8 cellular contexts compared by ENCODE assay signal in the genomic region with DNA sequence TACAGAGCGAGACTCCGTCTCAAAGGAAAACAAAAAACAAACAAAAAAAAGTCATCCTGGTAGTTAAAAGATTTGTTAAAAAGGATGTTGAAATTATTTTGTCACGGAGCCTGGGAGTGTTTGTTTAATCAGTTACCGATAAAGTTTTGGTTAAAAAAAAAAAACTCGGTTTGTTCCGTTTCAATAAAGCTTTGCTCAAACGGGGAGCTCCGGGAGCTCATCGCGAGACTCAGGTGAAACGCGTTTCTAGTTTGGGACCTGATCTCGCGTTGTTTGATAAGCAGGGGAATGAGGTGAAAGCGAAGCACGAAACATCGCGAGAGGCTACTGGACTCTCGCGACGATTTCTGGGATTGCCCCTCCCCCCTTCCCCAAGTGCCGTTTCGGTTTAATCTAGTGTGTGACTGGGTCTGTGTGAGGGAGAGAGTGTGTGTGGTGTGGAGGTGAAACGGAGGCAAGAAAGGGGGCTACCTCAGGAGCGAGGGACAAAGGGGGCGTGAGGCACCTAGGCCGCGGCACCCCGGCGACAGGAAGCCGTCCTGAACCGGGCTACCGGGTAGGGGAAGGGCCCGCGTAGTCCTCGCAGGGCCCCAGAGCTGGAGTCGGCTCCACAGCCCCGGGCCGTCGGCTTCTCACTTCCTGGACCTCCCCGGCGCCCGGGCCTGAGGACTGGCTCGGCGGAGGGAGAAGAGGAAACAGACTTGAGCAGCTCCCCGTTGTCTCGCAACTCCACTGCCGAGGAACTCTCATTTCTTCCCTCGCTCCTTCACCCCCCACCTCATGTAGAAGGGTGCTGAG.
A peak's percentile ranks its signal among the peaks of the same experiment; 100 is the strongest.
DNase-seq lines count a peak whose midpoint lies in the region; ATAC-seq and FAIRE-seq lines count a peak whose summit lies in the region.

A gene (plus strand): TSS at position 374 of the 798 bp plus-strand sequence. CDS start 586 bp downstream, outside the sequence.

- FAIRE-seq in islet of Langerhans (lab: Jason Lieb, UNC): peak; percentile 92

- peak; percentile 71 for ATAC-seq in GM19023 (IDR thresholded peaks at IDR 0.05; ENCODE audit: unreplicated experiment)
- ATAC-seq in HG03342 (IDR thresholded peaks at IDR 0.05; ENCODE audit: unreplicated experiment): peak; percentile 76
- ATAC-seq in activated CD4-positive, CD25-positive, alpha-beta regulatory T cell treated with anti-CD3 and anti-CD28 coated beads, Interleukin-2, amount 50 U/mL, for 24 hours: peak; percentile 84 to 87

- DNase-seq in AG08396 (ENCODE audit: low spot score): peak; percentile 97
- peak; percentile 97 for DNase-seq in NCI-H446 treated with DMSO at 0.1 percent for 48 hours (lab: John Stamatoyannopoulos, UW)
- DNase-seq in cerebellar cortex (ENCODE audit: low spot score): peak; percentile 99
- DNase-seq in stimulated activated CD4-positive, alpha-beta T cell treated with anti-CD3 and anti-CD28 coated beads, Interleukin-12 subunit alpha, Interleukin-12 subunit beta, amount 100 ng/mL, for 4 hours: peak; percentile 86

Comparison
In these comparisons a context has a peak if more than half of its experiments do, and no peak if none do; other contexts are left out.
1. Peak in every context shown above with its lines: DNase-seq and ATAC-seq.